In the genomic region with DNA sequence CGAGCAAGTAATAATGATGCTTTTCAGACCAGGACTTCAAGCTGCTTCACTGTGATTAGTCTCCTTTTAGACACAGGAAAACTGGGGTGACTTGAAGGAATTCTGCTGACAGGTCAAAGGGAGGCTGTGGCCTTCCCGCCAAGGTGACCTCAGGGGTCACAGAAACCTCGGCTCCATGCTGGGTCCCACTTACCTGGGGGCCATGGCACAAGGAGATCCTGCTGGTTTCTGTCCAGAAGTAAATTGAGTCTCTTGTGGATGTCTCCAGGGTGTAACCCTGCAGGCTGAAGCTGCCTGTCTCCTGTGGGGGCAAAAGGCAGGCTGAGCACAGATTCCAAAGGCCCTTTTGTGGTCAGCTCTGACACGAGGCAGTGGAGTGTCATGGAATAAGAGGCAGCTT, we compare ENCODE assay signal across 20 cellular contexts.
"Had no signal": no experiment of that assay in that cellular context is flagged by ENCODE, and none has a peak within 500 bp of the region (broad histone marks: within the 10 kb centered on the region; RNA-seq: fewer than 3 reads in every experiment).

No MANE protein-coding gene starts in this region.

- H3K36me3 Mint-ChIP-seq: activated naive CD8-positive, alpha-beta T cell treated with anti-CD3 and anti-CD28 coated beads, Interleukin-2, amount 10 ng/mL, durations not matched to agents 7 days and 5 days; naive thymus-derived CD4-positive, alpha-beta T cell had no signal

- H3K9me3 Mint-ChIP-seq: activated CD4-positive, alpha-beta memory T cell treated with anti-CD3 and anti-CD28 coated beads, Interleukin-2, amount 10 ng/mL, durations not matched to agents 7 days and 5 days; activated naive CD8-positive, alpha-beta T cell treated with anti-CD3 and anti-CD28 coated beads, Interleukin-2, amount 10 ng/mL, durations not matched to agents 7 days and 5 days; naive thymus-derived CD4-positive, alpha-beta T cell had no signal

- H3K4me3 ChIP-seq: cardiac muscle cell, colonic mucosa, gastrocnemius medialis, heart right ventricle, prostate gland, sigmoid colon, suprapubic skin had no signal

- H3K36me3 ChIP-seq: cardiac muscle cell, colonic mucosa, gastrocnemius medialis, heart right ventricle, prostate gland, sigmoid colon, suprapubic skin had no signal

- H3K4me1 Mint-ChIP-seq: activated CD4-positive, alpha-beta memory T cell treated with anti-CD3 and anti-CD28 coated beads, Interleukin-2, amount 10 ng/mL, durations not matched to agents 7 days and 5 days; activated CD4-positive, alpha-beta T cell treated with anti-CD3 and anti-CD28 coated beads for 36 hours; activated naive CD8-positive, alpha-beta T cell treated with anti-CD3 and anti-CD28 coated beads, Interleukin-2, amount 10 ng/mL, durations not matched to agents 7 days and 5 days; naive thymus-derived CD4-positive, alpha-beta T cell had no signal

- H3K4me1 ChIP-seq: colonic mucosa, gastrocnemius medialis, prostate gland had no signal

- H3K4me3 Mint-ChIP-seq: activated CD4-positive, alpha-beta memory T cell treated with anti-CD3 and anti-CD28 coated beads, Interleukin-2, amount 10 ng/mL, durations not matched to agents 7 days and 5 days; activated CD4-positive, alpha-beta T cell treated with anti-CD3 and anti-CD28 coated beads for 36 hours; activated naive CD8-positive, alpha-beta T cell treated with anti-CD3 and anti-CD28 coated beads, Interleukin-2, amount 10 ng/mL, durations not matched to agents 7 days and 5 days; naive thymus-derived CD4-positive, alpha-beta T cell had no signal

- DNase-seq: activated CD4-positive, alpha-beta memory T cell treated with anti-CD3 and anti-CD28 coated beads, Interleukin-2, amount 10 ng/mL, durations not matched to agents 7 days and 5 days; activated CD4-positive, alpha-beta T cell treated with anti-CD3 and anti-CD28 coated beads for 36 hours; activated naive CD8-positive, alpha-beta T cell treated with anti-CD3 and anti-CD28 coated beads, Interleukin-2, amount 10 ng/mL, durations not matched to agents 7 days and 5 days; anterior cingulate cortex; colonic mucosa; effector CD8-positive, alpha-beta T cell; gastrocnemius medialis; heart right ventricle; kidney glomerular epithelial cell; naive thymus-derived CD4-positive, alpha-beta T cell; occipital lobe; sigmoid colon; stimulated activated CD4-positive, alpha-beta T cell treated with anti-CD3 and anti-CD28 coated beads, Interleukin-2, amount 100 ng/mL, for 48 hours; stimulated activated CD8-positive, alpha-beta memory T cell treated with anti-CD3 and anti-CD28 coated beads, Interleukin-4, amount 100 ng/mL, for 48 hours; stimulated activated naive CD8-positive, alpha-beta T cell treated with anti-CD3 and anti-CD28 coated beads, Interleukin-15, Interleukin-2, amounts not matched to agents 100 U/mL and 50 U/mL, for 24 hours; T-helper 1 cell had no signal

- H3K27ac ChIP-seq: cardiac muscle cell, colonic mucosa, gastrocnemius medialis, heart right ventricle, prostate gland, sigmoid colon, suprapubic skin, VCaP had no signal

- ATAC-seq: activated CD4-positive, alpha-beta T cell treated with anti-CD3 and anti-CD28 coated beads for 36 hours; gastrocnemius medialis; heart right ventricle; naive thymus-derived CD4-positive, alpha-beta T cell; stimulated activated naive CD8-positive, alpha-beta T cell treated with anti-CD3 and anti-CD28 coated beads, Interleukin-15, Interleukin-2, amounts not matched to agents 100 U/mL and 50 U/mL, for 24 hours had no signal

- H3K27me3 ChIP-seq: cardiac muscle cell, colonic mucosa, gastrocnemius medialis, sigmoid colon, suprapubic skin had no signal

- H3K27me3 Mint-ChIP-seq: activated CD4-positive, alpha-beta memory T cell treated with anti-CD3 and anti-CD28 coated beads, Interleukin-2, amount 10 ng/mL, durations not matched to agents 7 days and 5 days; activated CD4-positive, alpha-beta T cell treated with anti-CD3 and anti-CD28 coated beads for 36 hours; activated naive CD8-positive, alpha-beta T cell treated with anti-CD3 and anti-CD28 coated beads, Interleukin-2, amount 10 ng/mL, durations not matched to agents 7 days and 5 days; naive thymus-derived CD4-positive, alpha-beta T cell had no signal

- H3K27ac Mint-ChIP-seq: activated CD4-positive, alpha-beta memory T cell treated with anti-CD3 and anti-CD28 coated beads, Interleukin-2, amount 10 ng/mL, durations not matched to agents 7 days and 5 days; activated CD4-positive, alpha-beta T cell treated with anti-CD3 and anti-CD28 coated beads for 36 hours; activated naive CD8-positive, alpha-beta T cell treated with anti-CD3 and anti-CD28 coated beads, Interleukin-2, amount 10 ng/mL, durations not matched to agents 7 days and 5 days; naive thymus-derived CD4-positive, alpha-beta T cell had no signal
